11 cellular contexts compared by ENCODE assay signal in genomic region chr5:148145916-148146315, GRCh38. TPM values are rescaled to one million over a fixed set of nuclear protein-coding genes. Genes with fewer than 3 reads are reported as not detected.
DNase-seq lines count a peak whose midpoint lies in the region; ATAC-seq and TF ChIP-seq lines count a peak whose summit lies in the region.
"Had no signal": no experiment of that assay in that cellular context is flagged by ENCODE, and none has a peak within 500 bp of the region (broad histone marks: within the 10 kb centered on the region; RNA-seq: fewer than 3 reads in every experiment).

No MANE protein-coding gene starts in this region.

- no peak for TF ChIP-seq CTCF in 22Rv1 (IDR thresholded peaks at IDR 0.05)
- no peak for TF ChIP-seq CTCF in choroid plexus epithelial cell (conservative IDR thresholded peaks at IDR 0.05; ENCODE audit: low read depth, low read length)
- TF ChIP-seq CTCF in lower lobe of right lung (IDR thresholded peaks at IDR 0.05), result no peak
- no peak for TF ChIP-seq CTCF in dorsolateral prefrontal cortex (IDR thresholded peaks at IDR 0.05 in 54 of 56, conservative IDR thresholded peaks at IDR 0.05 in 2 of 56; ENCODE audit: low read depth in 1 of 56, partially characterized antibody in 56 of 56)

- peak; percentile 76 for DNase-seq in MG63
- DNase-seq in choroid plexus epithelial cell (ENCODE audit: low read depth), result peak; percentile 42
- DNase-seq in lower lobe of right lung, result no peak
- DNase-seq in activated gamma-delta T cell (lab: John Stamatoyannopoulos, UW), result no peak
- no peak for DNase-seq in dorsolateral prefrontal cortex
- no peak for DNase-seq in H7
- DNase-seq: activated B cell treated with CpG ODN at 0.5 μM for 24 hours, NCI-H1092 treated with DMSO at 0.1 percent for 48 hours, retina had no signal

- intact Hi-C loops in lower lobe of right lung (cut with DNase I) (no loop called here), dorsolateral prefrontal cortex (cut with DNase I) (no loop called here)

- H3K9me3 ChIP-seq in MG63 (0 out of 2 replicates have a peak, but pooled peaks cover 3% of the 10 kb centered on the region), lower lobe of right lung (no peaks in the 10 kb centered on the region)

- H3K36me3 ChIP-seq in MG63 (no peaks in the 10 kb centered on the region), lower lobe of right lung (no peaks in the 10 kb centered on the region), H7 (replicated peaks; ENCODE audit: control insufficient read depth, insufficient read depth, low read length) (no peaks in the 10 kb centered on the region)

- peak; percentile 92 to 94 for ATAC-seq in lower lobe of right lung
- ATAC-seq in GM18861 (IDR thresholded peaks at IDR 0.05; ENCODE audit: unreplicated experiment), result no peak

- 0 out of 2 replicates have a peak, but pooled peaks cover 2% of the 10 kb centered on the region for H3K27me3 ChIP-seq in MG63
- H3K27me3 ChIP-seq in lower lobe of right lung (ENCODE audit: low read depth), result no peaks in the 10 kb centered on the region
- H3K27me3 ChIP-seq in dorsolateral prefrontal cortex, result peaks cover 0 to 4% (median 0%) of the 10 kb centered on the region in 45 donors
- H3K27me3 ChIP-seq in H7 (ENCODE audit: control insufficient read depth, insufficient read depth, low read length), result no peaks in the 10 kb centered on the region

- H3K27ac ChIP-seq in 22Rv1 (peak overlapping the region; percentile 92), lower lobe of right lung (peak overlapping the region; percentile 37), dorsolateral prefrontal cortex (no peak overlapping the region)

- H3K4me3 ChIP-seq in MG63, result no peak overlapping the region
- H3K4me3 ChIP-seq in choroid plexus epithelial cell (ENCODE audit: low read depth, low read length), result no peak overlapping the region
- no peak overlapping the region for H3K4me3 ChIP-seq in lower lobe of right lung
- H3K4me3 ChIP-seq in dorsolateral prefrontal cortex, result no peak overlapping the region
- H3K4me3 ChIP-seq in H7 (ENCODE audit: insufficient read depth, low read depth, low read length), result no peak overlapping the region

- H3K4me1 ChIP-seq in lower lobe of right lung, result peaks cover 23% of the 10 kb centered on the region

RNA-seq across cellular contexts. Expression of gene SPINK14, which starts 22.4 kb away (rescaled TPM):
- total RNA-seq in MG63 (2014; rRNA removed; shearing (Covaris generic); ENCODE audit: low replicate concordance), result not detected in 2 replicates
- total RNA-seq in lower lobe of right lung (not detected), dorsolateral prefrontal cortex (not detected)
- not detected in 2 replicates for total RNA-seq in H7 (2014; rRNA removed; shearing (Covaris generic))
- total RNA-seq: activated B cell treated with CpG ODN at 0.5 μM for 24 hours had no signal

RNA-seq across cellular contexts. Expression of gene SPINK6, which starts 56.9 kb away (rescaled TPM):
- not detected in 2 replicates for total RNA-seq in MG63 (2014; rRNA removed; shearing (Covaris generic); ENCODE audit: low replicate concordance)
- not detected for total RNA-seq in lower lobe of right lung
- not detected for total RNA-seq in dorsolateral prefrontal cortex
- total RNA-seq in H7 (2014; rRNA removed; shearing (Covaris generic)), result not detected in 2 replicates
- total RNA-seq: activated B cell treated with CpG ODN at 0.5 μM for 24 hours had no signal

Comparison
In these comparisons a context has a peak if more than half of its experiments do, and no peak if none do; other contexts are left out.
1. H3K27ac ChIP-seq: peak in 22Rv1 (single experiment) and lower lobe of right lung (single experiment); none in dorsolateral prefrontal cortex (0 of 59).
2. DNase-seq: peak in MG63 (single experiment) and choroid plexus epithelial cell (single experiment); none in lower lobe of right lung (single experiment), activated gamma-delta T cell (single experiment), dorsolateral prefrontal cortex (0 of 10) and H7 (single experiment).